9 cellular contexts compared by ENCODE assay signal in genomic region chr11:75174781-75175370, GRCh38. TPM values are rescaled to one million over a fixed set of nuclear protein-coding genes. Genes with fewer than 3 reads are reported as not detected.
A peak's percentile ranks its signal among the peaks of the same experiment; 100 is the strongest.
DNase-seq lines count a peak whose midpoint lies in the region; ATAC-seq and TF ChIP-seq lines count a peak whose summit lies in the region.
"Had no signal": no experiment of that assay in that cellular context is flagged by ENCODE, and none has a peak within 500 bp of the region (broad histone marks: within the 10 kb centered on the region; RNA-seq: fewer than 3 reads in every experiment).

No MANE protein-coding gene starts in this region.

- TF ChIP-seq CTCF in chondrocyte (IDR thresholded peaks at IDR 0.05) = no peak

- peak overlapping the region in 1 of 10 experiments; percentile 29; a peak in 3 of 20 replicates for H3K4me3 ChIP-seq in BLaER1 treated with 17β-estradiol and CSF1 and Interleukin-3, amounts not matched to agents 10 nM and 100 nM
- no peak overlapping the region for H3K4me3 ChIP-seq in muscle layer of duodenum (ENCODE audit: low read depth in 1 of 2, low read length in 2 of 2)

- peaks cover 0 to 89% (median 0%) of the 10 kb centered on the region in 11 experiments; a peak in 6 of 22 replicates for H3K36me3 ChIP-seq in BLaER1 treated with 17β-estradiol and CSF1 and Interleukin-3, amounts not matched to agents 10 nM and 100 nM
- peaks cover 0 to 4% of the 10 kb centered on the region in 2 donors for H3K36me3 ChIP-seq in muscle layer of duodenum (ENCODE audit: control insufficient read depth in 1 of 2, insufficient read depth in 2 of 2, low read length in 2 of 2)

- H3K27ac Mint-ChIP-seq in chondrocyte (ENCODE audit: unreplicated experiment) = no peak overlapping the region

- no peak overlapping the region for H3K4me3 Mint-ChIP-seq in chondrocyte (ENCODE audit: unreplicated experiment)

- H3K4me2 ChIP-seq in BLaER1 treated with 17β-estradiol and CSF1 and Interleukin-3, amounts not matched to agents 10 nM and 100 nM = peak overlapping the region; percentile 70 to 98 (median 86)

- CTCF ChIA-PET in HEK293T (lab: Yijun Ruan, JAX) = interaction anchor here (0.6 to 2.4 kb wide), 3 partner anchors 28 to 216 kb away, joined by 4 to 8 read pairs (median 5); no protein-coding TSS in a partner anchor

- peaks cover 2% of the 10 kb centered on the region for H3K36me3 Mint-ChIP-seq in chondrocyte (ENCODE audit: low read depth)

- H3K4me1 Mint-ChIP-seq in chondrocyte (ENCODE audit: low read depth) = no peaks in the 10 kb centered on the region

- no peak for ATAC-seq in HG03469 (IDR thresholded peaks at IDR 0.05; ENCODE audit: unreplicated experiment)

- no peaks in the 10 kb centered on the region for H4K20me1 ChIP-seq in BLaER1 treated with 17β-estradiol and CSF1 and Interleukin-3, amounts not matched to agents 10 nM and 100 nM

- POLR2A ChIA-PET in HEK293T (lab: Yijun Ruan, JAX) = no interaction called here

- no peaks in the 10 kb centered on the region for H3K9me3 ChIP-seq in BLaER1 treated with 17β-estradiol and CSF1 and Interleukin-3, amounts not matched to agents 10 nM and 100 nM (replicated peaks in 1 of 11)
- H3K9me3 ChIP-seq in muscle layer of duodenum (ENCODE audit: control insufficient read depth in 1 of 2, low read length in 2 of 2) = no peaks in the 10 kb centered on the region

- no peaks in the 10 kb centered on the region for H3K27me3 ChIP-seq in BLaER1 treated with 17β-estradiol and CSF1 and Interleukin-3, amounts not matched to agents 10 nM and 100 nM
- H3K27me3 ChIP-seq in muscle layer of duodenum (ENCODE audit: low read depth, low read length) = no peaks in the 10 kb centered on the region

- peak overlapping the region; percentile 76 to 95 (median 88) for H3K27ac ChIP-seq in BLaER1 treated with 17β-estradiol and CSF1 and Interleukin-3, amounts not matched to agents 10 nM and 100 nM
- peak overlapping the region; percentile 34 for H3K27ac ChIP-seq in muscle layer of duodenum (ENCODE audit: low read length)

- DNase-seq in Kasumi-1 (lab: John Stamatoyannopoulos, UW) (peak; percentile 68), chondrocyte (ENCODE audit: low spot score) (peak; percentile 17), HEK293T (ENCODE audit: extremely low spot score) (no peak), NCI-H1436 treated with DMSO at 0.1 percent for 48 hours (lab: John Stamatoyannopoulos, UW) (no peak), NCI-H2029 treated with DMSO at 0.1 percent for 48 hours (lab: John Stamatoyannopoulos, UW) (no peak)
- DNase-seq: NCI-H510A had no signal

- H3K9me3 Mint-ChIP-seq in chondrocyte (ENCODE audit: low read depth) = no peaks in the 10 kb centered on the region

- H3K9ac ChIP-seq in BLaER1 treated with 17β-estradiol and CSF1 and Interleukin-3, amounts not matched to agents 10 nM and 100 nM = peak overlapping the region; percentile 60 to 85 (median 76)

- H3K27me3 Mint-ChIP-seq in chondrocyte (ENCODE audit: low read depth) = peaks cover 1% of the 10 kb centered on the region

- H3K4me1 ChIP-seq in BLaER1 treated with 17β-estradiol and CSF1 and Interleukin-3, amounts not matched to agents 10 nM and 100 nM = peaks cover 31 to 97% (median 35%) of the 10 kb centered on the region in 10 experiments
- peaks cover 7 to 10% of the 10 kb centered on the region in 2 donors for H3K4me1 ChIP-seq in muscle layer of duodenum (ENCODE audit: control insufficient read depth in 1 of 2, insufficient read depth in 2 of 2, low read length in 2 of 2)

TF ChIP-seq in HEK293T, 16 proteins besides CTCF, POLR2A, EP300 and RAD21:
- TF ChIP-seq ZNF384 (IDR thresholded peaks at IDR 0.05) (no peak), SP1 (IDR thresholded peaks at IDR 0.05) (no peak), ARNT (IDR thresholded peaks at IDR 0.05) (no peak), FOXA1 (IDR thresholded peaks at IDR 0.05) (no peak)

RNA-seq across cellular contexts. Expression of gene SLCO2B1, which starts 24.0 kb away (rescaled TPM):
- total RNA-seq in chondrocyte = 6.0 to 19.5 TPM (median 19.2 TPM) in 3 replicates

Comparison
In these comparisons a context has a peak if more than half of its experiments do, and no peak if none do; other contexts are left out.
1. DNase-seq: peak in Kasumi-1 (2 of 2) and chondrocyte (single experiment); none in HEK293T (single experiment), NCI-H1436 treated with DMSO at 0.1 percent for 48 hours (single experiment) and NCI-H2029 treated with DMSO at 0.1 percent for 48 hours (single experiment).